ENCODE assay signal across 1 cellular context in the genomic region with DNA sequence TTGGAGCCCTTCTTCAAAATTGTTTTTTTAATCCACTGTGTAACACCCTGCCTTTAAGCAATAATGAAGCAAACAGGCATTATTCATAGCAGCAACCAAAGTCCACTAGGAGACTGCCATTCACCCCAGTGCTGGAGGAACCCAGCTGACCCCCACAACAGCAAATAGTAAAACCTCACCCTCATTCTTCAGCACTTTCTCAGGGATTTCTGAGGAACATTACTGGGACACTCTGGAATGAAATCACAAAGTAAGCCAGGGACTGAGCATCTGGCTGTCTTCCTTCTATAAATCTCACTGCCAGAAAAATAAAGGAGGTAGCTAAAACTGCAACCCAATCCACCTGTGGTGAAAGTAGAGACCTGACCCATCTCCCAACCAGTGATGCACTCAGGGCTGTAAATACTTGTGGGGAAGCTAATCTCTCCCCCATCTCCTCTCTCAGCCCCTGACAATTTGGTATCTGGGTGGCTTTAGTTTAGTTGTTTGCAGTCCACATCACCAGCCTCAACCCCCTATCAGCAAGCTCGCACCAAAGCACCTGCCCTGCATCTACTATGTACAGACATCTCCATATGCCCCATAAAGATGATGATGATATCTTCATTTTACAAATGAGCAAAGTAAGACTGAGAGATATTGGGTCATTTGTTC.
TF ChIP-seq lines count a peak whose summit lies in the region.

No MANE protein-coding gene starts in this region.

TF ChIP-seq in IMR-90, 13 proteins besides CTCF, POLR2A, EP300 and RAD21 (continued from another document):
- TF ChIP-seq CEBPB (IDR thresholded peaks at IDR 0.05; ENCODE audit: low read depth, low read length): peak; percentile 41; the same call in 1 of the 2 replicates
